25 cellular contexts compared by ENCODE assay signal in genomic region chr3:18611991-18612390, GRCh38.
"Had no signal": no experiment of that assay in that cellular context is flagged by ENCODE, and none has a peak within 500 bp of the region (broad histone marks: within the 10 kb centered on the region; RNA-seq: fewer than 3 reads in every experiment).

No MANE protein-coding gene starts in this region.

- DNase-seq: colonic mucosa; cortex of kidney; dermis blood vessel endothelial cell; dorsolateral prefrontal cortex; effector CD4-positive, alpha-beta T cell; effector CD8-positive, alpha-beta T cell; effector memory CD4-positive, alpha-beta T cell; effector memory CD8-positive, alpha-beta T cell; endodermal cell; erythroblast; esophagus squamous epithelium; foreskin fibroblast; foreskin keratinocyte; foreskin melanocyte; gastrocnemius medialis; glutamatergic neuron; head of caudate nucleus; heart left ventricle; heart right ventricle had no signal

- H3K27me3 ChIP-seq: colonic mucosa, dorsolateral prefrontal cortex, esophagus muscularis mucosa, esophagus squamous epithelium, foreskin keratinocyte, gastrocnemius medialis, gastroesophageal sphincter, heart left ventricle, heart right ventricle had no signal

- H3K27ac ChIP-seq: colonic mucosa, coronary artery, dorsolateral prefrontal cortex, epithelial cell of prostate, esophagus muscularis mucosa, esophagus squamous epithelium, foreskin keratinocyte, gastrocnemius medialis, gastroesophageal sphincter, heart left ventricle, heart right ventricle had no signal

- ATAC-seq: effector memory CD8-positive, alpha-beta T cell; esophagus mucosa; foreskin keratinocyte; gastrocnemius medialis; gastroesophageal sphincter; heart left ventricle; heart right ventricle had no signal

- H3K27ac Mint-ChIP-seq: dendritic cell treated with granulocyte-macrophage colony-stimulating factor and Interleukin-4, amounts not matched to agents 40 ng/mL and 50 ng/mL, for 4 days; effector memory CD8-positive, alpha-beta T cell; endodermal cell had no signal

- H3K36me3 ChIP-seq: colonic mucosa, esophagus muscularis mucosa, esophagus squamous epithelium, gastrocnemius medialis, gastroesophageal sphincter, heart left ventricle, heart right ventricle had no signal

- H3K4me3 Mint-ChIP-seq: dendritic cell treated with granulocyte-macrophage colony-stimulating factor and Interleukin-4, amounts not matched to agents 40 ng/mL and 50 ng/mL, for 4 days; effector memory CD8-positive, alpha-beta T cell; endodermal cell had no signal

- H3K4me1 Mint-ChIP-seq: endodermal cell had no signal

- H3K27me3 Mint-ChIP-seq: dendritic cell treated with granulocyte-macrophage colony-stimulating factor and Interleukin-4, amounts not matched to agents 40 ng/mL and 50 ng/mL, for 4 days; effector memory CD8-positive, alpha-beta T cell had no signal

- H3K4me3 ChIP-seq: colonic mucosa, coronary artery, dorsolateral prefrontal cortex, esophagus muscularis mucosa, esophagus squamous epithelium, gastrocnemius medialis, gastroesophageal sphincter, heart left ventricle, heart right ventricle had no signal

- H3K4me1 ChIP-seq: colonic mucosa, esophagus muscularis mucosa, foreskin keratinocyte, gastrocnemius medialis, gastroesophageal sphincter, heart left ventricle, heart right ventricle had no signal

- H3K9me3 ChIP-seq: colonic mucosa, esophagus muscularis mucosa, gastrocnemius medialis had no signal
